ENCODE assay signal across 25 cellular contexts in the genomic region with DNA sequence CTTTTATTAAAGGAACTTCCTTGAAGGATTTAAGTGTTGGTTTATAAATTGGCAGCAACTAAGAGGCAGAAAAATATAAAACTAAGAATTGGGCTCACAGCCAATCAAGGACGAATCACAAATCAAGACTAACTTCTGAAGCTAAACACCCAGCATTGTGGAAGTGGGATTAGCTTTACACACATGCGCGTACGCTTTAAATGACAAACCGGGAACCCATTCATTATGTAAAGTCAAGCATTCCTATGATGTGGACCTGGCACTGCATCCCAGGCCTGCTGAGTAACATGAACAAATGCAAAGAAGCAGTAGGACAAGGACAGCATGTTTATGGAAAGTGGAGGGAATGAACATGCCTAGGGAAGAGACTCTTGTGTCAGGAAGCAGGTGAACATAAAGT.
"Had no signal": no experiment of that assay in that cellular context is flagged by ENCODE, and none has a peak within 500 bp of the region (broad histone marks: within the 10 kb centered on the region; RNA-seq: fewer than 3 reads in every experiment).

No MANE protein-coding gene starts in this region.

- DNase-seq: activated CD4-positive, alpha-beta T cell treated with anti-CD3 and anti-CD28 coated beads for 48 hours; activated CD4-positive, alpha-beta T cell treated with anti-CD3 and anti-CD28 coated beads, Interleukin-2, amount 50 U/mL, for 4 hours; activated CD8-positive, alpha-beta memory T cell treated with anti-CD3 and anti-CD28 coated beads, Interleukin-2, amount 50 U/mL, for 48 hours; activated CD8-positive, alpha-beta T cell treated with anti-CD3 and anti-CD28 coated beads, Interleukin-2, amount 10 ng/mL, durations not matched to agents 7 days and 5 days; activated effector memory CD4-positive, alpha-beta T cell treated with Interleukin-2 at 50 U/mL for 16 hours; activated naive CD4-positive, alpha-beta T cell treated with anti-CD3 and anti-CD28 coated beads for 36 hours; activated T-cell treated with anti-CD3 and anti-CD28 coated beads, Interleukin-2, amount 50 U/mL, for 1 hour; amygdala; brain microvascular endothelial cell; MM.1S; NCI-H1105 treated with DMSO at 0.1 percent for 48 hours; NCI-H1930; NCI-H2171; NCI-H2227 treated with DMSO at 0.1 percent for 48 hours; NCI-H446 treated with DMSO at 0.1 percent for 48 hours; NCI-H524 treated with DMSO at 0.1 percent for 48 hours; NCI-H748 treated with DMSO at 0.1 percent for 48 hours; OCI-M1; Peyer's patch; Right ventricle myocardium superior; SJCRH30 had no signal

- FAIRE-seq: astrocyte had no signal

- H3K4me1 ChIP-seq: Peyer's patch had no signal

- ATAC-seq: activated CD4-positive, CD25-positive, alpha-beta regulatory T cell treated with anti-CD3 and anti-CD28 coated beads, Interleukin-2, amount 50 U/mL, for 24 hours; activated CD8-positive, alpha-beta T cell treated with anti-CD3 and anti-CD28 coated beads, Interleukin-2, amount 10 ng/mL, durations not matched to agents 7 days and 5 days had no signal

- H3K4me3 ChIP-seq: cardiac muscle cell, Peyer's patch, SJCRH30 had no signal

- H3K27me3 ChIP-seq: brain microvascular endothelial cell, cardiac muscle cell, Peyer's patch, SJCRH30 had no signal

- H3K27ac ChIP-seq: brain microvascular endothelial cell, cardiac muscle cell, Peyer's patch, RWPE1, SJCRH30 had no signal

- H3K9me3 ChIP-seq: Peyer's patch, SJCRH30 had no signal

- H3K36me3 ChIP-seq: brain microvascular endothelial cell, cardiac muscle cell, Peyer's patch, SJCRH30 had no signal
